35 cellular contexts compared by ENCODE assay signal in the genomic region with DNA sequence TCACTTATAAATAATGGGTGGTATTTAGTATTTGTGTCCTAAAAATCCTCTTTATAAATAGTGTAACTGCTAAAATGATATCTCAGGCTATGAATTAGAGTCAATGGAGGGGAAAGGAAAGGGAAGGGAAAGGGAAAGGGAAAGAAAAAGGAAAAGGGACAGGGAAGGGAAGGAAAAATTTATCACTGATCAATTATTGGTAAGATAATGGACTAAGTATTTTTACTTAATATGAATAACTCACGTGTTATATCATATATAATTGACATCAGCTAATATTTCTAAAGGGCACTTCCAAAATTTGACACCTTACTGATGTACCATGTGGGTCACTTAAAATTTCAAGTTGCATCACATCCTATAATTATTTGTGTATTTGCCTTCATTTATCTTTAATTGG.
"Had no signal": no experiment of that assay in that cellular context is flagged by ENCODE, and none has a peak within 500 bp of the region (broad histone marks: within the 10 kb centered on the region; RNA-seq: fewer than 3 reads in every experiment).

No MANE protein-coding gene starts in this region.

- H3K9me3 Mint-ChIP-seq: activated B cell treated with CpG ODN at 0.5 μM for 24 hours; activated CD4-positive, alpha-beta memory T cell treated with anti-CD3 and anti-CD28 coated beads for 36 hours; activated CD4-positive, alpha-beta T cell treated with anti-CD3 and anti-CD28 coated beads, Interleukin-2, amount 10 ng/mL, durations not matched to agents 24 days and 14 days; activated CD8-positive, alpha-beta T cell treated with anti-CD3 and anti-CD28 coated beads for 36 hours; activated naive CD4-positive, alpha-beta T cell treated with anti-CD3 and anti-CD28 coated beads, Interleukin-2, amount 50 U/mL, for 24 hours; activated naive CD8-positive, alpha-beta T cell treated with anti-CD3 and anti-CD28 coated beads, Interleukin-2, amount 10 ng/mL, durations not matched to agents 7 days and 5 days; activated naive CD8-positive, alpha-beta T cell treated with anti-CD3 and anti-CD28 coated beads, Interleukin-2, amount 50 U/mL, for 24 hours; activated T-cell treated with anti-CD3 and anti-CD28 coated beads, Interleukin-2, amount 50 U/mL, for 24 hours; activated T-helper 2 cell treated with anti-CD3 and anti-CD28 coated beads, Interferon-gamma antibody, Interleukin-2, Interleukin-4, amounts not matched to agents 10 μg/mL and 5 μg/mL and 100 μg/mL, durations not matched to agents 14 hours and 24 hours and 36 hours; brain; T-helper 1 cell treated with Interleukin-12 subunit alpha and Interleukin-12 subunit beta and Interleukin-4 antibody, amounts not matched to agents 30 μg/mL and 1 μg/mL, for 36 hours had no signal

- H3K36me3 Mint-ChIP-seq: activated CD4-positive, alpha-beta memory T cell treated with anti-CD3 and anti-CD28 coated beads for 36 hours; activated naive CD4-positive, alpha-beta T cell treated with anti-CD3 and anti-CD28 coated beads, Interleukin-2, amount 10 ng/mL, durations not matched to agents 7 days and 5 days; activated naive CD4-positive, alpha-beta T cell treated with anti-CD3 and anti-CD28 coated beads, Interleukin-2, amount 50 U/mL, for 24 hours; activated naive CD8-positive, alpha-beta T cell; activated naive CD8-positive, alpha-beta T cell treated with anti-CD3 and anti-CD28 coated beads, Interleukin-2, amount 10 ng/mL, durations not matched to agents 7 days and 5 days; brain had no signal

- H3K27me3 Mint-ChIP-seq: activated B cell treated with CpG ODN at 0.5 μM for 24 hours; activated CD4-positive, alpha-beta memory T cell treated with anti-CD3 and anti-CD28 coated beads for 36 hours; activated CD8-positive, alpha-beta T cell treated with anti-CD3 and anti-CD28 coated beads for 36 hours; activated naive CD4-positive, alpha-beta T cell treated with anti-CD3 and anti-CD28 coated beads, Interleukin-2, amount 10 ng/mL, durations not matched to agents 7 days and 5 days; activated naive CD4-positive, alpha-beta T cell treated with anti-CD3 and anti-CD28 coated beads, Interleukin-2, amount 50 U/mL, for 24 hours; activated naive CD8-positive, alpha-beta T cell; activated naive CD8-positive, alpha-beta T cell treated with anti-CD3 and anti-CD28 coated beads, Interleukin-2, amount 10 ng/mL, durations not matched to agents 7 days and 5 days; activated naive CD8-positive, alpha-beta T cell treated with anti-CD3 and anti-CD28 coated beads, Interleukin-2, amount 50 U/mL, for 24 hours; activated T-cell treated with anti-CD3 and anti-CD28 coated beads, Interleukin-2, amount 50 U/mL, for 24 hours; brain; central memory CD8-positive, alpha-beta T cell had no signal

- H3K36me3 ChIP-seq: ascending aorta, cardiac muscle cell had no signal

- H3K27ac Mint-ChIP-seq: activated B cell treated with CpG ODN at 0.5 μM for 24 hours; activated CD4-positive, alpha-beta memory T cell treated with anti-CD3 and anti-CD28 coated beads for 36 hours; activated CD4-positive, alpha-beta T cell treated with anti-CD3 and anti-CD28 coated beads, Interleukin-2, amount 10 ng/mL, durations not matched to agents 24 days and 14 days; activated CD8-positive, alpha-beta T cell treated with anti-CD3 and anti-CD28 coated beads for 36 hours; activated naive CD4-positive, alpha-beta T cell treated with anti-CD3 and anti-CD28 coated beads, Interleukin-2, amount 10 ng/mL, durations not matched to agents 7 days and 5 days; activated naive CD4-positive, alpha-beta T cell treated with anti-CD3 and anti-CD28 coated beads, Interleukin-2, amount 50 U/mL, for 24 hours; activated naive CD8-positive, alpha-beta T cell; activated naive CD8-positive, alpha-beta T cell treated with anti-CD3 and anti-CD28 coated beads, Interleukin-2, amount 10 ng/mL, durations not matched to agents 7 days and 5 days; activated naive CD8-positive, alpha-beta T cell treated with anti-CD3 and anti-CD28 coated beads, Interleukin-2, amount 50 U/mL, for 24 hours; activated T-cell treated with anti-CD3 and anti-CD28 coated beads, Interleukin-2, amount 50 U/mL, for 24 hours; activated T-helper 2 cell treated with anti-CD3 and anti-CD28 coated beads, Interferon-gamma antibody, Interleukin-2, Interleukin-4, amounts not matched to agents 10 μg/mL and 5 μg/mL and 100 μg/mL, durations not matched to agents 14 hours and 24 hours and 36 hours; brain; T-helper 1 cell treated with Interleukin-12 subunit alpha and Interleukin-12 subunit beta and Interleukin-4 antibody, amounts not matched to agents 30 μg/mL and 1 μg/mL, for 36 hours; T-helper 2 cell treated with Interferon-gamma antibody and Interleukin-4, amounts not matched to agents 5 μg/mL and 100 μg/mL, for 36 hours had no signal

- H3K27me3 ChIP-seq: ascending aorta, cardiac muscle cell had no signal

- H3K4me1 ChIP-seq: ascending aorta had no signal

- H3K4me1 Mint-ChIP-seq: activated B cell treated with CpG ODN at 0.5 μM for 24 hours; activated CD4-positive, alpha-beta T cell treated with anti-CD3 and anti-CD28 coated beads, Interleukin-2, amount 10 ng/mL, durations not matched to agents 24 days and 14 days; activated naive CD4-positive, alpha-beta T cell treated with anti-CD3 and anti-CD28 coated beads, Interleukin-2, amount 10 ng/mL, durations not matched to agents 7 days and 5 days; activated naive CD4-positive, alpha-beta T cell treated with anti-CD3 and anti-CD28 coated beads, Interleukin-2, amount 50 U/mL, for 24 hours; activated naive CD8-positive, alpha-beta T cell treated with anti-CD3 and anti-CD28 coated beads, Interleukin-2, amount 10 ng/mL, durations not matched to agents 7 days and 5 days; activated naive CD8-positive, alpha-beta T cell treated with anti-CD3 and anti-CD28 coated beads, Interleukin-2, amount 50 U/mL, for 24 hours; brain; central memory CD8-positive, alpha-beta T cell had no signal

- H3K9me3 ChIP-seq: ascending aorta had no signal

- FAIRE-seq: bronchial epithelial cell had no signal

- H3K27ac ChIP-seq: ascending aorta, cardiac muscle cell, VCaP had no signal

- H3K4me3 ChIP-seq: ascending aorta, cardiac muscle cell had no signal

- DNase-seq: activated B cell treated with CpG ODN at 0.5 μM for 24 hours; activated CD4-positive, alpha-beta memory T cell treated with anti-CD3 and anti-CD28 coated beads for 36 hours; activated CD4-positive, alpha-beta T cell treated with anti-CD3 and anti-CD28 coated beads for 4 hours; activated CD4-positive, alpha-beta T cell treated with anti-CD3 and anti-CD28 coated beads, Interleukin-2, amount 10 ng/mL, durations not matched to agents 24 days and 14 days; activated CD4-positive, alpha-beta T cell treated with anti-CD3 and anti-CD28 coated beads, Interleukin-2, amount 50 U/mL, for 1 hour; activated CD4-positive, alpha-beta T cell treated with anti-CD3 and anti-CD28 coated beads, Interleukin-2, amount 50 U/mL, for 4 hours; activated CD4-positive, CD25-positive, alpha-beta regulatory T cell treated with anti-CD3 and anti-CD28 coated beads, Interleukin-2, amount 50 U/mL, for 72 hours; activated CD8-positive, alpha-beta memory T cell treated with anti-CD3 and anti-CD28 coated beads, Interleukin-2, amount 50 U/mL, for 4 hours; activated CD8-positive, alpha-beta T cell treated with anti-CD3 and anti-CD28 coated beads for 36 hours; activated effector memory CD4-positive, alpha-beta T cell treated with Interleukin-2 at 50 U/mL for 16 hours; activated gamma-delta T cell; activated naive CD4-positive, alpha-beta T cell treated with anti-CD3 and anti-CD28 coated beads, Interleukin-2, amount 10 ng/mL, durations not matched to agents 7 days and 5 days; activated naive CD4-positive, alpha-beta T cell treated with Interleukin-2 at 50 U/mL for 16 hours; activated naive CD8-positive, alpha-beta T cell treated with anti-CD3 and anti-CD28 coated beads, Interleukin-2, amount 10 ng/mL, durations not matched to agents 7 days and 5 days; activated naive CD8-positive, alpha-beta T cell treated with anti-CD3 and anti-CD28 coated beads, Interleukin-2, amount 50 U/mL, for 24 hours; activated T-cell treated with anti-CD3 and anti-CD28 coated beads for 4 hours; activated T-cell treated with anti-CD3 and anti-CD28 coated beads, Interleukin-2, amount 50 U/mL, for 24 hours; activated T-cell treated with anti-CD3 and anti-CD28 coated beads, Interleukin-2, amount 50 U/mL, for 48 hours; amygdala; anterior cingulate cortex; caudate nucleus; cerebellar nuclear complex; T-helper 2 cell; T-helper 9 cell had no signal

- H3K4me3 Mint-ChIP-seq: activated B cell treated with CpG ODN at 0.5 μM for 24 hours; activated CD4-positive, alpha-beta memory T cell treated with anti-CD3 and anti-CD28 coated beads for 36 hours; activated CD4-positive, alpha-beta T cell treated with anti-CD3 and anti-CD28 coated beads, Interleukin-2, amount 10 ng/mL, durations not matched to agents 24 days and 14 days; activated CD8-positive, alpha-beta T cell treated with anti-CD3 and anti-CD28 coated beads for 36 hours; activated naive CD4-positive, alpha-beta T cell treated with anti-CD3 and anti-CD28 coated beads, Interleukin-2, amount 10 ng/mL, durations not matched to agents 7 days and 5 days; activated naive CD4-positive, alpha-beta T cell treated with anti-CD3 and anti-CD28 coated beads, Interleukin-2, amount 50 U/mL, for 24 hours; activated naive CD8-positive, alpha-beta T cell; activated naive CD8-positive, alpha-beta T cell treated with anti-CD3 and anti-CD28 coated beads, Interleukin-2, amount 10 ng/mL, durations not matched to agents 7 days and 5 days; activated naive CD8-positive, alpha-beta T cell treated with anti-CD3 and anti-CD28 coated beads, Interleukin-2, amount 50 U/mL, for 24 hours; activated T-cell treated with anti-CD3 and anti-CD28 coated beads, Interleukin-2, amount 50 U/mL, for 24 hours; brain; central memory CD8-positive, alpha-beta T cell; T-helper 1 cell treated with Interleukin-12 subunit alpha and Interleukin-12 subunit beta and Interleukin-4 antibody, amounts not matched to agents 30 μg/mL and 1 μg/mL, for 36 hours; T-helper 2 cell treated with Interferon-gamma antibody and Interleukin-4, amounts not matched to agents 5 μg/mL and 100 μg/mL, for 36 hours had no signal
